ENCODE assay signal across 32 cellular contexts in the genomic region with DNA sequence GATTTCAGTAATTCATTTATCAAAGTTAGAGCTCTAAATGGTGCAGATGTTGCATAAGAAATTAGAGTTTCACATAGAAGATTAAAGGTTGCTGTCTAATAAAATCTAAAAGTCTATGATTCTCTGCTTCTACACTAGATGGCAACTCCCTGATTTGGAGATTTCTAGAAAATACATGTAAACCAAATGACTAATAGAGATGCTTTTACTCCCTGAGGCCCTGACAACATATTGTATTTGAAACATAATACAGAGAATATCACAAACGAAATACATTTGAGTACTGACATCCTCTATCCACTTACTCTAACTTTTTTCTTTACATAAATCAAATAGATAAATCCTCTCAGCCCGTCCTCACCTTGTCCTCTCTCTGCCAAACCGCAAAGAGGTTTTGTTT.
"Had no signal": no experiment of that assay in that cellular context is flagged by ENCODE, and none has a peak within 500 bp of the region (broad histone marks: within the 10 kb centered on the region; RNA-seq: fewer than 3 reads in every experiment).

No MANE protein-coding gene starts in this region.

- FAIRE-seq: astrocyte, endothelial cell of umbilical vein had no signal

- H3K4me1 Mint-ChIP-seq: activated B cell treated with CpG ODN at 0.5 μM for 24 hours; activated naive CD4-positive, alpha-beta T cell treated with anti-CD3 and anti-CD28 coated beads, Interleukin-2, amount 10 ng/mL, durations not matched to agents 7 days and 5 days; activated T-helper 17 cell treated with anti-CD3 and anti-CD28 coated beads, Interleukin-2, amount 50 U/mL, for 72 hours; T-helper 17 cell had no signal

- H3K27me3 ChIP-seq: brain microvascular endothelial cell, cardiac muscle cell, colonic mucosa, esophagus squamous epithelium had no signal

- ATAC-seq: activated CD4-positive, CD25-positive, alpha-beta regulatory T cell treated with anti-CD3 and anti-CD28 coated beads, Interleukin-2, amount 50 U/mL, for 24 hours; activated CD8-positive, alpha-beta T cell treated with anti-CD3 and anti-CD28 coated beads for 36 hours; activated T-cell treated with anti-CD3 and anti-CD28 coated beads, Interleukin-2, amount 50 U/mL, for 4 hours; activated T-helper 17 cell treated with anti-CD3 and anti-CD28 coated beads, Interleukin-2, amount 50 U/mL, for 72 hours; gastrocnemius medialis; heart left ventricle; T-helper 17 cell had no signal

- H3K4me1 ChIP-seq: colonic mucosa, gastrocnemius medialis, heart left ventricle had no signal

- DNase-seq: activated B cell treated with CpG ODN at 0.5 μM for 24 hours; activated CD4-positive, alpha-beta T cell treated with anti-CD3 and anti-CD28 coated beads for 48 hours; activated CD4-positive, alpha-beta T cell treated with anti-CD3 and anti-CD28 coated beads, Interleukin-2, amount 50 U/mL, for 1 hour; activated CD4-positive, alpha-beta T cell treated with anti-CD3 and anti-CD28 coated beads, Interleukin-2, amount 50 U/mL, for 48 hours; activated CD8-positive, alpha-beta memory T cell treated with anti-CD3 and anti-CD28 coated beads for 24 hours; activated CD8-positive, alpha-beta T cell treated with anti-CD3 and anti-CD28 coated beads for 36 hours; activated effector memory CD4-positive, alpha-beta T cell treated with Interleukin-2 at 50 U/mL for 16 hours; activated naive CD4-positive, alpha-beta T cell treated with anti-CD3 and anti-CD28 coated beads, Interleukin-2, amount 10 ng/mL, durations not matched to agents 7 days and 5 days; activated T-cell treated with anti-CD3 and anti-CD28 coated beads, Interleukin-2, amount 50 U/mL, for 4 hours; amniotic stem cell; anterior cingulate cortex; brain microvascular endothelial cell; central memory CD4-positive, alpha-beta T cell; cerebellar nuclear complex; colonic mucosa; effector CD8-positive, alpha-beta T cell; esophagus squamous epithelium; gastrocnemius medialis; glutamatergic neuron; heart left ventricle; T-helper 1 cell; T-helper 17 cell; T1000; WERI-Rb-1 had no signal

- H3K36me3 ChIP-seq: brain microvascular endothelial cell, cardiac muscle cell, colonic mucosa, esophagus squamous epithelium, gastrocnemius medialis, heart left ventricle, WERI-Rb-1 had no signal

- H3K27ac Mint-ChIP-seq: activated B cell treated with CpG ODN at 0.5 μM for 24 hours; activated CD8-positive, alpha-beta T cell treated with anti-CD3 and anti-CD28 coated beads for 36 hours; activated naive CD4-positive, alpha-beta T cell treated with anti-CD3 and anti-CD28 coated beads, Interleukin-2, amount 10 ng/mL, durations not matched to agents 7 days and 5 days; activated naive CD8-positive, alpha-beta T cell; activated T-helper 17 cell treated with anti-CD3 and anti-CD28 coated beads, Interleukin-2, amount 50 U/mL, for 72 hours; T-helper 17 cell; T-helper 2 cell treated with Interferon-gamma antibody and Interleukin-4, amounts not matched to agents 5 μg/mL and 100 μg/mL, for 36 hours had no signal

- H3K9me3 ChIP-seq: colonic mucosa, esophagus squamous epithelium, gastrocnemius medialis had no signal

- H3K9me3 Mint-ChIP-seq: activated CD8-positive, alpha-beta T cell treated with anti-CD3 and anti-CD28 coated beads for 36 hours; activated naive CD4-positive, alpha-beta T cell treated with anti-CD3 and anti-CD28 coated beads, Interleukin-2, amount 10 ng/mL, durations not matched to agents 7 days and 5 days; activated T-cell treated with anti-CD3 and anti-CD28 coated beads, Interleukin-2, amount 50 U/mL, for 4 hours; activated T-helper 17 cell treated with anti-CD3 and anti-CD28 coated beads, Interleukin-2, amount 50 U/mL, for 72 hours; T-helper 2 cell treated with Interferon-gamma antibody and Interleukin-4, amounts not matched to agents 5 μg/mL and 100 μg/mL, for 36 hours had no signal

- H3K36me3 Mint-ChIP-seq: activated naive CD4-positive, alpha-beta T cell treated with anti-CD3 and anti-CD28 coated beads, Interleukin-2, amount 10 ng/mL, durations not matched to agents 7 days and 5 days; activated naive CD8-positive, alpha-beta T cell had no signal

- H3K4me3 ChIP-seq: cardiac muscle cell, colonic mucosa, esophagus squamous epithelium, gastrocnemius medialis, heart left ventricle had no signal

- H3K27ac ChIP-seq: brain microvascular endothelial cell, cardiac muscle cell, colonic mucosa, epithelial cell of prostate, gastrocnemius medialis, heart left ventricle, WERI-Rb-1 had no signal

- H3K4me3 Mint-ChIP-seq: activated B cell treated with CpG ODN at 0.5 μM for 24 hours; activated CD8-positive, alpha-beta T cell treated with anti-CD3 and anti-CD28 coated beads for 36 hours; activated naive CD4-positive, alpha-beta T cell treated with anti-CD3 and anti-CD28 coated beads, Interleukin-2, amount 10 ng/mL, durations not matched to agents 7 days and 5 days; activated naive CD8-positive, alpha-beta T cell; activated T-cell treated with anti-CD3 and anti-CD28 coated beads, Interleukin-2, amount 50 U/mL, for 4 hours; activated T-helper 17 cell treated with anti-CD3 and anti-CD28 coated beads, Interleukin-2, amount 50 U/mL, for 72 hours; T-helper 17 cell; T-helper 2 cell treated with Interferon-gamma antibody and Interleukin-4, amounts not matched to agents 5 μg/mL and 100 μg/mL, for 36 hours had no signal
